ENCODE assay signal across 11 cellular contexts in genomic region chr17:80649200-80649644, GRCh38.
DNase-seq lines count a peak whose midpoint lies in the region; ATAC-seq and TF ChIP-seq lines count a peak whose summit lies in the region.
"Had no signal": no experiment of that assay in that cellular context is flagged by ENCODE, and none has a peak within 500 bp of the region (broad histone marks: within the 10 kb centered on the region; RNA-seq: fewer than 3 reads in every experiment).

No MANE protein-coding gene starts in this region.

- peaks cover 8% of the 10 kb centered on the region for H3K9me3 Mint-ChIP-seq in T-helper 1 cell treated with Interleukin-12 subunit alpha and Interleukin-12 subunit beta and Interleukin-4 antibody, amounts not matched to agents 30 μg/mL and 1 μg/mL, for 36 hours
- H3K9me3 Mint-ChIP-seq in brain, result peaks cover 3 to 19% (median 10%) of the 10 kb centered on the region in 5 experiments
- peaks cover 8% of the 10 kb centered on the region for H3K9me3 Mint-ChIP-seq in osteocyte (ENCODE audit: unreplicated experiment)

- peak overlapping the region; percentile 91 for H3K27ac Mint-ChIP-seq in T-helper 1 cell treated with Interleukin-12 subunit alpha and Interleukin-12 subunit beta and Interleukin-4 antibody, amounts not matched to agents 30 μg/mL and 1 μg/mL, for 36 hours
- H3K27ac Mint-ChIP-seq in brain, result peak overlapping the region in 3 of 5 experiments; percentile 64 to 77 (median 71)
- H3K27ac Mint-ChIP-seq in osteocyte (ENCODE audit: unreplicated experiment), result peak overlapping the region; percentile 73

- no peaks in the 10 kb centered on the region for H3K27me3 Mint-ChIP-seq in T-helper 1 cell treated with Interleukin-12 subunit alpha and Interleukin-12 subunit beta and Interleukin-4 antibody, amounts not matched to agents 30 μg/mL and 1 μg/mL, for 36 hours (ENCODE audit: low read depth)
- no peaks in the 10 kb centered on the region for H3K27me3 Mint-ChIP-seq in brain
- H3K27me3 Mint-ChIP-seq in osteocyte (ENCODE audit: unreplicated experiment), result no peaks in the 10 kb centered on the region

- no peaks in the 10 kb centered on the region for H3K27me3 ChIP-seq in MG63

- no peak for DNase-seq in T-helper 1 cell
- peak; percentile 44 for DNase-seq in MG63
- DNase-seq in osteocyte (ENCODE audit: extremely low spot score, unreplicated experiment), result no peak
- no peak for DNase-seq in posterior vena cava (ENCODE audit: low spot score)
- no peak for DNase-seq in ureter (ENCODE audit: low spot score)
- DNase-seq: NCI-H2171 had no signal

- TF ChIP-seq CTCF in brain (conservative IDR thresholded peaks at IDR 0.05), result no peak
- no peak for TF ChIP-seq CTCF in osteocyte (IDR thresholded peaks at IDR 0.05)

- intact Hi-C loops in posterior vena cava (cut with DNase I), result no loop called here

- peaks cover 44% of the 10 kb centered on the region for H3K36me3 Mint-ChIP-seq in T-helper 1 cell treated with Interleukin-12 subunit alpha and Interleukin-12 subunit beta and Interleukin-4 antibody, amounts not matched to agents 30 μg/mL and 1 μg/mL, for 36 hours (ENCODE audit: low read depth)
- H3K36me3 Mint-ChIP-seq in brain (peaks cover 21% of the 10 kb centered on the region), osteocyte (ENCODE audit: unreplicated experiment) (peaks cover 2% of the 10 kb centered on the region)

- H3K4me3 ChIP-seq in MG63, result no peak overlapping the region
- H3K4me3 ChIP-seq: mucosa of descending colon, skin epidermis had no signal

- H3K4me3 Mint-ChIP-seq in T-helper 1 cell treated with Interleukin-12 subunit alpha and Interleukin-12 subunit beta and Interleukin-4 antibody, amounts not matched to agents 30 μg/mL and 1 μg/mL, for 36 hours, result peak overlapping the region; percentile 57
- H3K4me3 Mint-ChIP-seq in brain, result no peak overlapping the region
- no peak overlapping the region for H3K4me3 Mint-ChIP-seq in osteocyte (ENCODE audit: unreplicated experiment)

- H3K9me3 ChIP-seq in MG63, result peaks cover 2% of the 10 kb centered on the region; the same call in 1 of the 2 replicates
- H3K9me3 ChIP-seq: mucosa of descending colon had no signal

- peaks cover 61% of the 10 kb centered on the region for H3K4me1 Mint-ChIP-seq in T-helper 1 cell treated with Interleukin-12 subunit alpha and Interleukin-12 subunit beta and Interleukin-4 antibody, amounts not matched to agents 30 μg/mL and 1 μg/mL, for 36 hours (ENCODE audit: low read depth)
- H3K4me1 Mint-ChIP-seq in brain (peaks cover 60% of the 10 kb centered on the region), osteocyte (ENCODE audit: unreplicated experiment) (peaks cover 57% of the 10 kb centered on the region)

- H3K36me3 ChIP-seq in MG63, result peaks cover 12% of the 10 kb centered on the region

- no peak for ATAC-seq in HG03280 (IDR thresholded peaks at IDR 0.05; ENCODE audit: unreplicated experiment)
